In genomic region chr6:149958124-149958523, GRCh38 we compare ENCODE assay signal across 5 cellular contexts. TPM values are rescaled to one million over a fixed set of nuclear protein-coding genes. Genes with fewer than 3 reads are reported as not detected.
"Had no signal": no experiment of that assay in that cellular context is flagged by ENCODE, and none has a peak within 500 bp of the region (broad histone marks: within the 10 kb centered on the region; RNA-seq: fewer than 3 reads in every experiment).

No MANE protein-coding gene starts in this region.

RNA-seq across cellular contexts. Expression of gene ULBP1, which starts 5.6 kb away (rescaled TPM):
- polyA plus RNA-seq: naive thymus-derived CD4-positive, alpha-beta T cell had no signal

RNA-seq across cellular contexts. Expression of gene RAET1G, which starts 35.2 kb away (rescaled TPM):
- total RNA-seq: cerebellum; endodermal cell; kidney epithelial cell; mononuclear cell; naive thymus-derived CD4-positive, alpha-beta T cell had no signal
- polyA plus RNA-seq: naive thymus-derived CD4-positive, alpha-beta T cell had no signal
